ENCODE assay signal across 16 cellular contexts in genomic region chr10:17005621-17006566, GRCh38.
DNase-seq lines count a peak whose midpoint lies in the region; FAIRE-seq and TF ChIP-seq lines count a peak whose summit lies in the region.
"Had no signal": no experiment of that assay in that cellular context is flagged by ENCODE, and none has a peak within 500 bp of the region (broad histone marks: within the 10 kb centered on the region; RNA-seq: fewer than 3 reads in every experiment).

No MANE protein-coding gene starts in this region.

- POLR2A ChIA-PET in CD4-positive, alpha-beta memory T cell (lab: Charles Lee; ENCODE audit: partially characterized antibody), result no interaction called here
- POLR2A ChIA-PET in endothelial cell of umbilical vein (lab: Charles Lee), result interaction anchor here (0.6 to 1.5 kb wide), 6 partner anchors 9 to 226 kb away, joined by 3 to 6 read pairs (median 3); no protein-coding TSS in a partner anchor

- dilution Hi-C loops in endothelial cell of umbilical vein (cut with MboI; ENCODE audit: extremely low pct_ligation_motif_present, low sequenced_read_pairs), result no loop called here

- no peaks in the 10 kb centered on the region for H3K27me3 Mint-ChIP-seq in CD4-positive, alpha-beta memory T cell

- H3K27ac Mint-ChIP-seq in CD4-positive, alpha-beta memory T cell, result peak overlapping the region in 5 of 7 donors; percentile 46 to 98 (median 76)
- H3K27ac Mint-ChIP-seq: WTC11 had no signal

- no peak overlapping the region for H3K27ac ChIP-seq in CD4-positive, alpha-beta memory T cell (ENCODE audit: low read depth, low read length)
- H3K27ac ChIP-seq in SK-N-MC (0 out of 2 replicates have a peak overlapping the region, but pooled peaks have one; percentile 13), endothelial cell of umbilical vein (ENCODE audit: insufficient read depth, low read depth, low read length) (peak overlapping the region; percentile 89), ovary (peak overlapping the region; percentile 13 to 78)
- H3K27ac ChIP-seq: dorsolateral prefrontal cortex had no signal

- CTCF ChIA-PET in CD4-positive, alpha-beta memory T cell (lab: Charles Lee; ENCODE audit: partially characterized antibody), result interaction anchor here (1.3 to 3.2 kb wide), 2 partner anchors 14 to 17 kb away, joined by 4 to 13 read pairs; no protein-coding TSS in a partner anchor
- CTCF ChIA-PET in endothelial cell of umbilical vein (lab: Charles Lee), result interaction anchor here (1.0 to 1.7 kb wide), 4 partner anchors 10 to 225 kb away, joined by 3 to 8 read pairs (median 4); no protein-coding TSS in a partner anchor

- TF ChIP-seq CTCF in endothelial cell of umbilical vein (IDR thresholded peaks at IDR 0.05; ENCODE audit: extremely low read depth in 1 of 2, insufficient read depth in 1 of 2, low read depth in 1 of 2, low read length in 2 of 2), result no peak
- no peak for TF ChIP-seq CTCF in ovary (IDR thresholded peaks at IDR 0.05)

- H3K4me3 Mint-ChIP-seq in CD4-positive, alpha-beta memory T cell, result no peak overlapping the region
- H3K4me3 Mint-ChIP-seq: WTC11 had no signal

- no peaks in the 10 kb centered on the region for H4K20me1 ChIP-seq in endothelial cell of umbilical vein (replicated peaks; ENCODE audit: control insufficient read depth, extremely low read depth, insufficient read depth, low read length)

- BruUV-seq in endothelial cell of umbilical vein (replicated peaks; lab: Mats Ljungman, UMichigan), result TSS peak; percentile 75

- no peaks in the 10 kb centered on the region for H3K79me2 ChIP-seq in endothelial cell of umbilical vein (ENCODE audit: control insufficient read depth, insufficient read depth, low read length)

- no peaks in the 10 kb centered on the region for H3K36me3 Mint-ChIP-seq in CD4-positive, alpha-beta memory T cell

- H3K4me2 ChIP-seq in endothelial cell of umbilical vein (ENCODE audit: insufficient read depth, low read length), result peak overlapping the region; percentile 9

- H3K9me3 ChIP-seq in CD4-positive, alpha-beta memory T cell (ENCODE audit: control insufficient read depth in 1 of 2, low read length in 2 of 2), result no peaks in the 10 kb centered on the region
- H3K9me3 ChIP-seq in SK-N-MC (ENCODE audit: low read depth, low read length) (no peaks in the 10 kb centered on the region), endothelial cell of umbilical vein (replicated peaks; ENCODE audit: control insufficient read depth, insufficient read depth, low read length) (no peaks in the 10 kb centered on the region), ovary (no peaks in the 10 kb centered on the region)

- WGBS in ovary, 3 donors, result 56 to 84% (median 64%) methylated on average over 8 of the region's 8 CpGs

- no peaks in the 10 kb centered on the region for H3K9me1 ChIP-seq in endothelial cell of umbilical vein (replicated peaks; ENCODE audit: control insufficient read depth, extremely low read depth, insufficient read depth, low read length)

- H3K9ac ChIP-seq in SK-N-MC (ENCODE audit: insufficient read length) (no peak overlapping the region), endothelial cell of umbilical vein (replicated peaks; ENCODE audit: extremely low read depth, insufficient read depth, low read length) (peak overlapping the region; percentile 60)

- no peaks in the 10 kb centered on the region for H3K27me3 ChIP-seq in CD4-positive, alpha-beta memory T cell (ENCODE audit: insufficient read depth, low read length)
- no peaks in the 10 kb centered on the region for H3K27me3 ChIP-seq in endothelial cell of umbilical vein (ENCODE audit: control insufficient read depth in 2 of 2, insufficient read depth in 2 of 2, low read length in 2 of 2)
- no peaks in the 10 kb centered on the region for H3K27me3 ChIP-seq in ovary
- H3K27me3 ChIP-seq: dorsolateral prefrontal cortex had no signal

- H3K36me3 ChIP-seq in CD4-positive, alpha-beta memory T cell (ENCODE audit: insufficient read depth, low read length), result no peaks in the 10 kb centered on the region
- H3K36me3 ChIP-seq in SK-N-MC (ENCODE audit: insufficient read depth, low read length), result no peaks in the 10 kb centered on the region
- no peaks in the 10 kb centered on the region for H3K36me3 ChIP-seq in endothelial cell of umbilical vein (ENCODE audit: control insufficient read depth in 2 of 2, extremely low read depth in 1 of 2, insufficient read depth in 2 of 2, low read length in 2 of 2)
- no peaks in the 10 kb centered on the region for H3K36me3 ChIP-seq in ovary

- H2AFZ ChIP-seq in endothelial cell of umbilical vein (ENCODE audit: low read depth, low read length), result no peak overlapping the region

- H3K4me1 Mint-ChIP-seq in CD4-positive, alpha-beta memory T cell, result peaks cover 35 to 62% (median 44%) of the 10 kb centered on the region in 4 donors
- H3K4me1 Mint-ChIP-seq: WTC11 had no signal

- H3K4me1 ChIP-seq in CD4-positive, alpha-beta memory T cell (ENCODE audit: insufficient read depth, low read length), result peaks cover 48% of the 10 kb centered on the region
- H3K4me1 ChIP-seq in endothelial cell of umbilical vein (ENCODE audit: control insufficient read depth, extremely low read depth, insufficient read depth, low read length) (peaks cover 68% of the 10 kb centered on the region), ovary (ENCODE audit: insufficient read depth) (peaks cover 40% of the 10 kb centered on the region)

- intact Hi-C loops in CD4-positive, alpha-beta memory T cell (cut with micrococcal nuclease), result no loop called here
- intact Hi-C loops in endothelial cell of umbilical vein (cut with micrococcal nuclease) (loop anchor here (1.0 to 2.0 kb wide), 3 partner anchors 13 to 56 kb away; no protein-coding TSS in a partner anchor), ovary (cut with DNase I) (loop anchor here in 2 of 4 donors (10.0 kb wide), 2 partner anchors 189 to 219 kb away; partner anchors contain the start of gene VIM (in 1 of the 2))

- peaks cover 0 to 1% (median 0%) of the 10 kb centered on the region in 8 donors for H3K9me3 Mint-ChIP-seq in CD4-positive, alpha-beta memory T cell

- no peak for FAIRE-seq in endothelial cell of umbilical vein (lab: Jason Lieb, UNC)
- FAIRE-seq: HTR-8/SVneo had no signal

- no peak for TF ChIP-seq EP300 in ovary (IDR thresholded peaks at IDR 0.05)

- DNase-seq in CD4-positive, alpha-beta memory T cell, result no peak
- no peak for DNase-seq in SK-N-MC (ENCODE audit: low read depth, low spot score)
- no peak for DNase-seq in endothelial cell of umbilical vein (ENCODE audit: low read depth, low spot score)
- no peak for DNase-seq in ovary
- no peak for DNase-seq in NCI-H82 (lab: John Stamatoyannopoulos, UW)
- DNase-seq in NCI-H187 treated with DMSO at 0.1 percent for 48 hours (lab: John Stamatoyannopoulos, UW), result no peak
- DNase-seq in NCI-H446 treated with DMSO at 0.1 percent for 48 hours (lab: John Stamatoyannopoulos, UW), result no peak
- DNase-seq in midbrain (lab: John Stamatoyannopoulos, UW), result no peak
- DNase-seq: activated CD8-positive, alpha-beta memory T cell treated with anti-CD3 and anti-CD28 coated beads, Interleukin-2, amount 50 U/mL, for 4 hours; dorsolateral prefrontal cortex; kidney glomerular epithelial cell; NCI-H524 treated with DMSO at 0.1 percent for 48 hours; stimulated activated CD4-positive, alpha-beta T cell treated with anti-CD3 and anti-CD28 coated beads, Interleukin-15, amount 100 ng/mL, for 24 hours; stimulated activated CD8-positive, alpha-beta memory T cell treated with anti-CD3 and anti-CD28 coated beads, Interleukin-4, amount 100 ng/mL, for 48 hours had no signal

- TF ChIP-seq POLR2A in endothelial cell of umbilical vein (IDR thresholded peaks at IDR 0.05; ENCODE audit: low read depth, low read length), result no peak
- TF ChIP-seq POLR2A in ovary (IDR thresholded peaks at IDR 0.05), result no peak

- H3K4me3 ChIP-seq in CD4-positive, alpha-beta memory T cell (ENCODE audit: low read length in 2 of 2), result no peak overlapping the region
- no peak overlapping the region for H3K4me3 ChIP-seq in SK-N-MC
- H3K4me3 ChIP-seq in endothelial cell of umbilical vein (replicated peaks in 1 of 3; ENCODE audit: insufficient read depth in 1 of 3, low read depth in 1 of 3, low read length in 3 of 3), result no peak overlapping the region
- no peak overlapping the region for H3K4me3 ChIP-seq in ovary
- H3K4me3 ChIP-seq: dorsolateral prefrontal cortex had no signal

TF ChIP-seq in endothelial cell of umbilical vein, 7 proteins besides CTCF, POLR2A, EP300 and RAD21:
- TF ChIP-seq POLR2AphosphoS5 (IDR thresholded peaks at IDR 0.05; ENCODE audit: insufficient read depth, low read depth, low read length), result no peak
- TF ChIP-seq GATA2 (IDR thresholded peaks at IDR 0.05; ENCODE audit: insufficient read depth, insufficient read length, low read depth, low read length), result no peak
- TF ChIP-seq EZH2 (IDR thresholded peaks at IDR 0.05; ENCODE audit: borderline replicate concordance, low read depth, low read length, severe bottlenecking), result no peak
- TF ChIP-seq MYC (IDR thresholded peaks at IDR 0.05; ENCODE audit: low read depth, low read length), result no peak
- no peak for TF ChIP-seq MAX (IDR thresholded peaks at IDR 0.05; ENCODE audit: insufficient read depth, insufficient read length)
- TF ChIP-seq JUN (IDR thresholded peaks at IDR 0.05; ENCODE audit: borderline replicate concordance, insufficient read depth, insufficient read length, low read depth), result no peak
- TF ChIP-seq FOS (IDR thresholded peaks at IDR 0.05; ENCODE audit: borderline replicate concordance, insufficient read depth, low read length), result no peak
TF ChIP-seq in endothelial cell of umbilical vein: peak in this region for 0.
